ENCODE assay signal across 17 cellular contexts in the genomic region with DNA sequence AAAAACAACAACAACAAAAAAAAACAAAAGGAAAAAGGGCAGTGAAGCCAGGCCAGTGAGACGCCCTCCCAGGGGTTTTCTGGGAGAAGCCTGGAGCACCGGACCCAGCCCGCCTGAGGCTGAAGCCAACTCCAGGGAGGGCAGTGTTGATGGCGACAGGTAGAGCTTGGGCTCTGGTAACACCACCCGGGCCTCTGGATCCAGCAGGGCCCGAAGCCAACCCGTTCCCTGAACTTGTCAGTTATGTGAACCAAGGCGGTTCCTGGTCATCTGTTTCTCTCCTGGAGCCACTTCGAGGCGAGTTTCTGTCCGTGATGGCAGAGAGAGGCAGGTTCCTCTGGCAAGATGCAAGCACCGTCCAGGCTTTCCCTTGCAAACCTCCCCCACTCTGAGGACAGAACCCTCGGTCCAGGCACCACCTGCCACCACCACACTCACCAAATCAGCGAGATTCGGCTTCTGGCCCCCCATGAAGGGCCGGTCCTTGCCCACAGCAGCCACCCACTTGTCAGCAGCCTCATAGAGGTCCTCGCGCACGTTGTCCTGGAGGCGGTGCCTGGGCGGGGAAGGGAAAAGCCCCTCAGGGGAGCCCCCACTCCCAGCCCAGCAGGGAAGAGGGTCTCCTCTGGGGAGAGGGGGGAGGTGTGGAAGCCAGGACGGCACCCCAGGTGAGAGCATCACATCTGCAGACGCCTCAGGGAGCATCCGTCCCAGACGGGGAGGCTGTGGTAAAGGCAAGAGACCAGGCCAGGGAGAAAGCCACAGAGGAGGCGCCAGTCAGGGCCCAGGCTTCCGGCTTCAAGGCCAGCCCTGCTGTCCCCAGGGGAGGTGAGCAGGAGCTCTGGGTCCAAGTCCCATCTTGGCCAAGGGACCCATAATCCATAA. TPM values are rescaled to one million over a fixed set of nuclear protein-coding genes. Genes with fewer than 3 reads are reported as not detected.
DNase-seq lines count a peak whose midpoint lies in the region; ATAC-seq and TF ChIP-seq lines count a peak whose summit lies in the region.
"Had no signal": no experiment of that assay in that cellular context is flagged by ENCODE, and none has a peak within 500 bp of the region (broad histone marks: within the 10 kb centered on the region; RNA-seq: fewer than 3 reads in every experiment).

No MANE protein-coding gene starts in this region.

- no peak overlapping the region for H2AFZ ChIP-seq in mesenchymal stem cell (ENCODE audit: low read depth, low read length)

- H3K4me1 Mint-ChIP-seq in activated T-cell treated with anti-CD3 and anti-CD28 coated beads, Interleukin-2, amount 50 U/mL, for 24 hours (ENCODE audit: low read depth): peaks cover 27% of the 10 kb centered on the region
- peaks cover 31% of the 10 kb centered on the region for H3K4me1 Mint-ChIP-seq in chondrocyte (ENCODE audit: low read depth)
- H3K4me1 Mint-ChIP-seq in activated CD4-positive, alpha-beta memory T cell treated with anti-CD3 and anti-CD28 coated beads for 36 hours (ENCODE audit: low read depth): peaks cover 25% of the 10 kb centered on the region

- no peak overlapping the region for H2AK5ac ChIP-seq in mesenchymal stem cell (ENCODE audit: low read length, severe bottlenecking)

- H3K9me3 Mint-ChIP-seq in activated T-cell treated with anti-CD3 and anti-CD28 coated beads, Interleukin-2, amount 50 U/mL, for 24 hours: no peaks in the 10 kb centered on the region
- no peaks in the 10 kb centered on the region for H3K9me3 Mint-ChIP-seq in chondrocyte (ENCODE audit: low read depth)
- H3K9me3 Mint-ChIP-seq in activated CD4-positive, alpha-beta memory T cell treated with anti-CD3 and anti-CD28 coated beads for 36 hours: no peaks in the 10 kb centered on the region

- intact Hi-C loops in left colon (cut with DNase I, micrococcal nuclease): no loop called here
- intact Hi-C loops in psoas muscle (cut with DNase I): no loop called here
- intact Hi-C loops in activated CD4-positive, alpha-beta memory T cell treated with anti-CD3 and anti-CD28 coated beads for 36 hours (cut with micrococcal nuclease): no loop called here

- DNase-seq in activated T-cell treated with anti-CD3 and anti-CD28 coated beads, Interleukin-2, amount 50 U/mL, for 24 hours: no peak
- no peak for DNase-seq in activated T-cell treated with anti-CD3 and anti-CD28 coated beads, Interleukin-2, amount 50 U/mL, for 1 hour
- peak; percentile 81 for DNase-seq in chondrocyte (ENCODE audit: low spot score)
- DNase-seq in left colon: peak; percentile 9 to 24
- DNase-seq in psoas muscle: peak; percentile 10 to 46
- no peak for DNase-seq in mesenchymal stem cell
- no peak for DNase-seq in activated CD4-positive, alpha-beta memory T cell treated with anti-CD3 and anti-CD28 coated beads for 36 hours
- no peak for DNase-seq in 8988T
- DNase-seq: DMS79, IMR-90, NCI-H1417, NCI-H1930, NCI-H2171 treated with DMSO at 0.1 percent for 48 hours had no signal

- no peaks in the 10 kb centered on the region for H3K27me3 ChIP-seq in psoas muscle (ENCODE audit: insufficient read depth in 3 of 3, low read length in 2 of 3)
- H3K27me3 ChIP-seq in mesenchymal stem cell (ENCODE audit: control insufficient read depth in 1 of 2, insufficient read depth in 1 of 2, low read length in 2 of 2): no peaks in the 10 kb centered on the region

- H3K9ac ChIP-seq in mesenchymal stem cell (ENCODE audit: low read length): no peak overlapping the region

- H3K18ac ChIP-seq in mesenchymal stem cell (ENCODE audit: low read depth in 1 of 2, low read length in 2 of 2): no peak overlapping the region

- H2BK15ac ChIP-seq in mesenchymal stem cell (ENCODE audit: low read depth, poor library complexity, severe bottlenecking): no peak overlapping the region

- ATAC-seq in left colon (no peak), psoas muscle (no peak)
- ATAC-seq: HCT116 had no signal

- CTCF ChIA-PET in activated CD4-positive, alpha-beta memory T cell treated with anti-CD3 and anti-CD28 coated beads for 36 hours (lab: Charles Lee): no interaction called here

- H3K79me1 ChIP-seq in mesenchymal stem cell (replicated peaks; ENCODE audit: low read length, poor library complexity, severe bottlenecking): peaks cover 17% of the 10 kb centered on the region

- H3K4me3 ChIP-seq in psoas muscle: no peak overlapping the region
- H3K4me3 ChIP-seq in mesenchymal stem cell (ENCODE audit: insufficient read depth in 1 of 2, low read depth in 1 of 2, low read length in 2 of 2): no peak overlapping the region

- H3K4me3 Mint-ChIP-seq in activated T-cell treated with anti-CD3 and anti-CD28 coated beads, Interleukin-2, amount 50 U/mL, for 24 hours: no peak overlapping the region
- H3K4me3 Mint-ChIP-seq in chondrocyte (ENCODE audit: unreplicated experiment): no peak overlapping the region
- H3K4me3 Mint-ChIP-seq in activated CD4-positive, alpha-beta memory T cell treated with anti-CD3 and anti-CD28 coated beads for 36 hours: no peak overlapping the region

- H3K27ac Mint-ChIP-seq in activated T-cell treated with anti-CD3 and anti-CD28 coated beads, Interleukin-2, amount 50 U/mL, for 24 hours: peak overlapping the region; percentile 59
- H3K27ac Mint-ChIP-seq in chondrocyte (ENCODE audit: unreplicated experiment): no peak overlapping the region
- H3K27ac Mint-ChIP-seq in activated CD4-positive, alpha-beta memory T cell treated with anti-CD3 and anti-CD28 coated beads for 36 hours: no peak overlapping the region

- no peak overlapping the region for H4K91ac ChIP-seq in mesenchymal stem cell (ENCODE audit: low read length)

- peaks cover 67% of the 10 kb centered on the region for H3K36me3 Mint-ChIP-seq in activated T-cell treated with anti-CD3 and anti-CD28 coated beads, Interleukin-2, amount 50 U/mL, for 24 hours (ENCODE audit: low read depth)
- peaks cover 1% of the 10 kb centered on the region for H3K36me3 Mint-ChIP-seq in chondrocyte (ENCODE audit: low read depth)
- peaks cover 11% of the 10 kb centered on the region for H3K36me3 Mint-ChIP-seq in activated CD4-positive, alpha-beta memory T cell treated with anti-CD3 and anti-CD28 coated beads for 36 hours

- no peak overlapping the region for H2BK120ac ChIP-seq in mesenchymal stem cell (ENCODE audit: low read depth, low read length)

- H3K4ac ChIP-seq in mesenchymal stem cell (ENCODE audit: low read depth in 1 of 2, low read length in 2 of 2): no peak overlapping the region

- POLR2A ChIA-PET in activated CD4-positive, alpha-beta memory T cell treated with anti-CD3 and anti-CD28 coated beads for 36 hours (lab: Charles Lee): no interaction called here

- H3K23ac ChIP-seq in mesenchymal stem cell (ENCODE audit: low read length in 2 of 2): no peak overlapping the region

- H3K14ac ChIP-seq in mesenchymal stem cell (ENCODE audit: low read length in 2 of 2): no peak overlapping the region

- H3K9me3 ChIP-seq in psoas muscle (no peaks in the 10 kb centered on the region), mesenchymal stem cell (ENCODE audit: control insufficient read depth, low read length) (no peaks in the 10 kb centered on the region)

- TF ChIP-seq CTCF in chondrocyte (IDR thresholded peaks at IDR 0.05) (no peak), psoas muscle (IDR thresholded peaks at IDR 0.05) (no peak)

- H2BK12ac ChIP-seq in mesenchymal stem cell (ENCODE audit: low read length in 2 of 2): no peak overlapping the region

- H3K27ac ChIP-seq in psoas muscle (no peak overlapping the region), mesenchymal stem cell (ENCODE audit: low read length, poor library complexity, severe bottlenecking) (no peak overlapping the region)
- H3K27ac ChIP-seq: 22Rv1, C4-2B had no signal

- H2BK5ac ChIP-seq in mesenchymal stem cell (ENCODE audit: low read depth, low read length, poor library complexity, severe bottlenecking): no peak overlapping the region

- no peak overlapping the region for H3K4me2 ChIP-seq in mesenchymal stem cell (ENCODE audit: low read length, poor library complexity, severe bottlenecking)

- H3K4me1 ChIP-seq in psoas muscle: peaks cover 23% of the 10 kb centered on the region
- peaks cover 21% of the 10 kb centered on the region for H3K4me1 ChIP-seq in mesenchymal stem cell (ENCODE audit: control insufficient read depth, insufficient read depth, low read depth, low read length)

- WGBS in psoas muscle, 3 donors: 77 to 88% (median 80%) methylated on average over 27 of the region's 27 CpGs
- 96% methylated on average over 27 of the region's 27 CpGs for whole genome bisulfite sequencing in mesenchymal stem cell

- no peak overlapping the region for H4K8ac ChIP-seq in mesenchymal stem cell (ENCODE audit: low read length)

- H3K27me3 Mint-ChIP-seq in activated T-cell treated with anti-CD3 and anti-CD28 coated beads, Interleukin-2, amount 50 U/mL, for 24 hours: no peaks in the 10 kb centered on the region
- no peaks in the 10 kb centered on the region for H3K27me3 Mint-ChIP-seq in chondrocyte (ENCODE audit: low read depth)
- no peaks in the 10 kb centered on the region for H3K27me3 Mint-ChIP-seq in activated CD4-positive, alpha-beta memory T cell treated with anti-CD3 and anti-CD28 coated beads for 36 hours

- peaks cover 0 to 59% of the 10 kb centered on the region in 2 donors for H3K36me3 ChIP-seq in psoas muscle (ENCODE audit: insufficient read depth in 1 of 2, low read depth in 1 of 2)
- H3K36me3 ChIP-seq in mesenchymal stem cell (ENCODE audit: control insufficient read depth in 1 of 2, insufficient read depth in 2 of 2, low read depth in 1 of 2, low read length in 2 of 2): peaks cover 41 to 62% of the 10 kb centered on the region in 2 experiments

RNA-seq across cellular contexts. Expression of a gene that starts 5.4 kb away (rescaled TPM):
- total RNA-seq in chondrocyte: 43.5 to 53.6 TPM (median 49.3 TPM) in 3 replicates
- total RNA-seq in left colon: 100 to 1,000 TPM in 1 of 2 donors, 10 to 100 TPM in 1; 84.2 to 113 TPM
- total RNA-seq in psoas muscle: 100 to 1,000 TPM; 102 to 150 (median 116) TPM
- 100 to 1,000 TPM in 2 of 3 donors, 10 to 100 TPM in 1; 61.2 to 134 (median 119) TPM for polyA plus RNA-seq in psoas muscle
- 31.2 TPM for polyA plus RNA-seq in mesenchymal stem cell (2013, experiment 1 of 2)
- polyA plus RNA-seq in mesenchymal stem cell (2013, experiment 2 of 2): 28.6 TPM
- 10 to 100 TPM; 43.4 to 43.6 TPM for total RNA-seq in activated CD4-positive, alpha-beta memory T cell treated with anti-CD3 and anti-CD28 coated beads for 36 hours

RNA-seq across cellular contexts. Expression of a gene that starts 27.1 kb away (rescaled TPM):
- total RNA-seq in chondrocyte (not detected in 3 replicates), left colon (100 to 1,000 TPM in 1 of 2 donors, 10 to 100 TPM in 1; 12.3 to 358 TPM), psoas muscle (1 to 10 TPM in 2 of 4 donors, under 1 TPM in 1, not detected in 1; 0.47 to 2.1 (median 1.4) TPM)
- polyA plus RNA-seq in psoas muscle: under 1 TPM; 0.08 to 0.90 (median 0.69) TPM
- not detected for polyA plus RNA-seq in mesenchymal stem cell (2013, experiment 1 of 2)
- polyA plus RNA-seq in mesenchymal stem cell (2013, experiment 2 of 2): not detected
- not detected for total RNA-seq in activated CD4-positive, alpha-beta memory T cell treated with anti-CD3 and anti-CD28 coated beads for 36 hours
- total RNA-seq: IMR-90, NCI-H460 had no signal
- polyA plus RNA-seq: IMR-90 had no signal

RNA-seq across cellular contexts. Expression of a gene that starts 37.9 kb away (rescaled TPM):
- total RNA-seq in chondrocyte: 78.8 to 85.3 TPM (median 80.2 TPM) in 3 replicates
- total RNA-seq in left colon: 10 to 100 TPM; 35.6 to 50.5 TPM
- 10 to 100 TPM; 14.0 to 21.3 (median 17.8) TPM for total RNA-seq in psoas muscle
- polyA plus RNA-seq in psoas muscle: 10 to 100 TPM; 23.1 to 36.2 (median 27.8) TPM
- polyA plus RNA-seq in mesenchymal stem cell (2013, experiment 1 of 2): 68.0 TPM
- polyA plus RNA-seq in mesenchymal stem cell (2013, experiment 2 of 2): 68.2 TPM
- total RNA-seq in activated CD4-positive, alpha-beta memory T cell treated with anti-CD3 and anti-CD28 coated beads for 36 hours: 10 to 100 TPM; 86.9 to 90.1 TPM

RNA-seq across cellular contexts. Expression of a gene that starts 54.1 kb away (rescaled TPM):
- 10.6 to 17.6 TPM (median 15.8 TPM) in 3 replicates for total RNA-seq in chondrocyte
- total RNA-seq in left colon: 10 to 100 TPM; 20.5 to 26.2 TPM
- 10 to 100 TPM in 2 of 4 donors, 1 to 10 TPM in 2; 3.6 to 50.3 (median 20.5) TPM for total RNA-seq in psoas muscle
- polyA plus RNA-seq in psoas muscle: 10 to 100 TPM in 2 of 3 donors, 1 to 10 TPM in 1; 9.3 to 12.5 (median 10.6) TPM
- polyA plus RNA-seq in mesenchymal stem cell (2013, experiment 1 of 2): 6.8 TPM
- polyA plus RNA-seq in mesenchymal stem cell (2013, experiment 2 of 2): 6.4 TPM
- total RNA-seq in activated CD4-positive, alpha-beta memory T cell treated with anti-CD3 and anti-CD28 coated beads for 36 hours: 10 to 100 TPM; 17.1 to 17.3 TPM

RNA-seq across cellular contexts. Expression of a gene that starts 55.0 kb away (rescaled TPM):
- total RNA-seq in chondrocyte (6.8 to 8.8 TPM (median 7.8 TPM) in 3 replicates), left colon (10 to 100 TPM in 1 of 2 donors, 1 to 10 TPM in 1; 10.0 to 10.5 TPM), psoas muscle (1 to 10 TPM; 5.9 to 8.7 (median 6.1) TPM)
- polyA plus RNA-seq in psoas muscle: 1 to 10 TPM; 4.2 to 8.0 (median 7.8) TPM
- 6.5 TPM for polyA plus RNA-seq in mesenchymal stem cell (2013, experiment 1 of 2)
- polyA plus RNA-seq in mesenchymal stem cell (2013, experiment 2 of 2): 6.1 TPM
- 10 to 100 TPM; 10.2 to 14.5 TPM for total RNA-seq in activated CD4-positive, alpha-beta memory T cell treated with anti-CD3 and anti-CD28 coated beads for 36 hours

Comparison
In these comparisons a context has a peak if more than half of its experiments do, and no peak if none do; other contexts are left out.
1. DNase-seq: peak in chondrocyte (single experiment), left colon (2 of 2) and psoas muscle (2 of 2); none in activated T-cell treated with anti-CD3 and anti-CD28 coated beads, Interleukin-2, amount 50 U/mL, for 24 hours (single experiment), activated T-cell treated with anti-CD3 and anti-CD28 coated beads, Interleukin-2, amount 50 U/mL, for 1 hour (single experiment), mesenchymal stem cell (single experiment), activated CD4-positive, alpha-beta memory T cell treated with anti-CD3 and anti-CD28 coated beads for 36 hours (single experiment) and 8988T (single experiment).
2. RNA of a gene that starts 27.1 kb away (total RNA-seq): 12.3 to 358 TPM in left colon; 0.47 to 2.1 TPM in psoas muscle, not detected in chondrocyte and not detected in activated CD4-positive, alpha-beta memory T cell treated with anti-CD3 and anti-CD28 coated beads for 36 hours; every median in the first group is over 4 times any median in the second.